ENCODE assay signal across 14 cellular contexts in genomic region chr11:61730222-61730994, GRCh38. TPM values are rescaled to one million over a fixed set of nuclear protein-coding genes. Genes with fewer than 3 reads are reported as not detected.
A peak's percentile ranks its signal among the peaks of the same experiment; 100 is the strongest.
DNase-seq lines count a peak whose midpoint lies in the region; ATAC-seq, FAIRE-seq and TF ChIP-seq lines count a peak whose summit lies in the region.
"Had no signal": no experiment of that assay in that cellular context is flagged by ENCODE, and none has a peak within 500 bp of the region (broad histone marks: within the 10 kb centered on the region; RNA-seq: fewer than 3 reads in every experiment).

No MANE protein-coding gene starts in this region.

- H3K4me1 ChIP-seq in hepatocyte (ENCODE audit: insufficient read depth) = no peaks in the 10 kb centered on the region
- H3K4me1 ChIP-seq: HAP-1, Peyer's patch had no signal

- H3K79me2 ChIP-seq in hepatocyte = no peaks in the 10 kb centered on the region

- H3K4me2 ChIP-seq in hepatocyte = no peak overlapping the region
- H3K4me2 ChIP-seq: BLaER1 had no signal

- DNase-seq in DMS79 treated with DMSO at 0.1 percent for 48 hours (lab: John Stamatoyannopoulos, UW) (peak; percentile 74), NCI-H146 treated with DMSO at 0.1 percent for 48 hours (lab: John Stamatoyannopoulos, UW; ENCODE audit: unreplicated experiment) (peak; percentile 34), RCC 7860 (ENCODE audit: low spot score) (peak; percentile 47), left colon (no peak), GOT3 (lab: John Stamatoyannopoulos, UW) (no peak), hepatocyte (ENCODE audit: low spot score) (no peak), MG63 (no peak)
- DNase-seq in stimulated activated CD4-positive, alpha-beta T cell treated with anti-CD3 and anti-CD28 coated beads, Interleukin-4, amount 100 ng/mL, for 4 hours = no peak
- DNase-seq: activated T-cell treated with anti-CD3 and anti-CD28 coated beads, Interleukin-2, amount 50 U/mL, for 72 hours; Peyer's patch had no signal

- H3K9me2 ChIP-seq in hepatocyte (replicated peaks; ENCODE audit: insufficient read depth) = no peaks in the 10 kb centered on the region

- no peak overlapping the region for H3K27ac ChIP-seq in hepatocyte
- H3K27ac ChIP-seq: BLaER1, Peyer's patch had no signal

- 76% methylated on average over 13 of the region's 13 CpGs for WGBS in hepatocyte (ENCODE audit: low lambda C conversion rate, missing lambda C conversion rate)

- FAIRE-seq in RCC 7860 (lab: Jason Lieb, UNC) = no peak

- H3K27me3 ChIP-seq in hepatocyte = no peaks in the 10 kb centered on the region
- no peaks in the 10 kb centered on the region for H3K27me3 ChIP-seq in MG63
- H3K27me3 ChIP-seq: BLaER1, breast epithelium, Peyer's patch, tibial nerve had no signal

- TF ChIP-seq CTCF in hepatocyte (IDR thresholded peaks at IDR 0.05; ENCODE audit: poor library complexity) = no peak

- no peaks in the 10 kb centered on the region for H3K36me3 ChIP-seq in hepatocyte (replicated peaks; ENCODE audit: insufficient read depth, low read depth)
- no peaks in the 10 kb centered on the region for H3K36me3 ChIP-seq in MG63
- H3K36me3 ChIP-seq: BLaER1, HAP-1 had no signal

- H4K20me1 ChIP-seq in hepatocyte (ENCODE audit: insufficient read depth, poor library complexity, severe bottlenecking) = no peaks in the 10 kb centered on the region
- H4K20me1 ChIP-seq: BLaER1 had no signal

- peak; percentile 37 for ATAC-seq in left colon
- ATAC-seq: activated T-cell treated with anti-CD3 and anti-CD28 coated beads, Interleukin-2, amount 50 U/mL, for 72 hours had no signal

- H3K4me3 ChIP-seq in hepatocyte = no peak overlapping the region
- no peak overlapping the region for H3K4me3 ChIP-seq in MG63
- H3K4me3 ChIP-seq: BLaER1, breast epithelium, HAP-1, Peyer's patch, tibial nerve had no signal

- intact Hi-C loops in left colon (cut with DNase I, micrococcal nuclease) = loop anchor here in 1 of 2 donors (5.0 kb wide), 1 partner anchor 48 kb away; the partner anchor contains the start of gene DAGLA

- no peak overlapping the region for H2AFZ ChIP-seq in hepatocyte

- H3K9me3 ChIP-seq in hepatocyte (ENCODE audit: low read depth) (no peaks in the 10 kb centered on the region), MG63 (no peaks in the 10 kb centered on the region)
- H3K9me3 ChIP-seq: BLaER1, breast epithelium, HAP-1, Peyer's patch, tibial nerve had no signal

RNA-seq across cellular contexts. Expression of gene MYRF, which starts 22.0 kb away (rescaled TPM):
- total RNA-seq in left colon (10 to 100 TPM in 1 of 2 donors, 1 to 10 TPM in 1; 4.6 to 15.6 TPM), hepatocyte (42.2 and 57.3 TPM in 2 replicates)
- 96.7 and 115 TPM in 2 replicates for polyA plus RNA-seq in hepatocyte
- total RNA-seq in MG63 (2014; rRNA removed; shearing (Covaris generic); ENCODE audit: low replicate concordance) = 0.23 and 1.9 TPM in 2 replicates

RNA-seq across cellular contexts. Expression of gene DAGLA, which starts 50.2 kb away (rescaled TPM):
- 10 to 100 TPM; 10.7 to 12.2 TPM for total RNA-seq in left colon
- total RNA-seq in hepatocyte = 5.5 and 8.9 TPM in 2 replicates
- polyA plus RNA-seq in hepatocyte = 7.4 and 8.3 TPM in 2 replicates
- total RNA-seq in MG63 (2014; rRNA removed; shearing (Covaris generic); ENCODE audit: low replicate concordance) = 1.3 and 1.4 TPM in 2 replicates

Comparison
In these comparisons a context has a peak if more than half of its experiments do, and no peak if none do; other contexts are left out.
1. DNase-seq: peak in DMS79 treated with DMSO at 0.1 percent for 48 hours (single experiment), NCI-H146 treated with DMSO at 0.1 percent for 48 hours (single experiment) and RCC 7860 (single experiment); none in left colon (0 of 2), stimulated activated CD4-positive, alpha-beta T cell treated with anti-CD3 and anti-CD28 coated beads, Interleukin-4, amount 100 ng/mL, for 4 hours (0 of 2), GOT3 (single experiment), hepatocyte (single experiment) and MG63 (single experiment).